ENCODE assay signal across 1 cellular context in genomic region chr4:102759835-102760644, GRCh38.
A peak's percentile ranks its signal among the peaks of the same experiment; 100 is the strongest.
TF ChIP-seq lines count a peak whose summit lies in the region.

No MANE protein-coding gene starts in this region.

TF ChIP-seq in GM12878, 131 proteins besides CTCF, POLR2A, EP300 and RAD21 (continued from another document):
- TF ChIP-seq ATF2 (IDR thresholded peaks at IDR 0.05; ENCODE audit: low read length): 0 out of 2 replicates have a peak, but pooled peaks have one; percentile 49
- TF ChIP-seq JUND (IDR thresholded peaks at IDR 0.05; ENCODE audit: low read depth, low read length): no peak
- TF ChIP-seq ZZZ3 (IDR thresholded peaks at IDR 0.05; ENCODE audit: control insufficient read depth, insufficient read length, low read depth): no peak
- TF ChIP-seq GATAD2B (conservative IDR thresholded peaks at IDR 0.05; ENCODE audit: low read depth): 0 out of 2 replicates have a peak, but pooled peaks have one; percentile 54
- TF ChIP-seq TCF7 (IDR thresholded peaks at IDR 0.05; ENCODE audit: borderline replicate concordance): no peak
- no peak for TF ChIP-seq CEBPZ (IDR thresholded peaks at IDR 0.05; ENCODE audit: low read depth, low read length)
- TF ChIP-seq MXI1 (IDR thresholded peaks at IDR 0.05; ENCODE audit: low read depth, low read length): peak; percentile 78
- TF ChIP-seq FOXM1 (IDR thresholded peaks at IDR 0.05; ENCODE audit: low read depth, low read length): 0 out of 2 replicates have a peak, but pooled peaks have one; percentile 31
- TF ChIP-seq IKZF2 (IDR thresholded peaks at IDR 0.05): peak; percentile 49 to 71
- no peak for TF ChIP-seq ZNF217 (IDR thresholded peaks at IDR 0.05)
- 0 out of 2 replicates have a peak, but pooled peaks have one; percentile 29 for TF ChIP-seq MLLT1 (IDR thresholded peaks at IDR 0.05)
- TF ChIP-seq POU2F2 (IDR thresholded peaks at IDR 0.05; ENCODE audit: borderline replicate concordance, low read depth, low read length): no peak
- no peak for TF ChIP-seq SIX5 (IDR thresholded peaks at IDR 0.05; ENCODE audit: low read depth, low read length, severe bottlenecking)
- TF ChIP-seq NFIC (IDR thresholded peaks at IDR 0.05; ENCODE audit: low read depth, low read length): peak; percentile 50; the same call in 1 of the 2 replicates
- no peak for TF ChIP-seq CHD2 (IDR thresholded peaks at IDR 0.05; ENCODE audit: borderline replicate concordance, low read depth, low read length)
- no peak for TF ChIP-seq HDAC6 (IDR thresholded peaks at IDR 0.05; ENCODE audit: unreplicated experiment)
- TF ChIP-seq ZNF207 (IDR thresholded peaks at IDR 0.05; ENCODE audit: borderline replicate concordance): no peak
- TF ChIP-seq SKIL (IDR thresholded peaks at IDR 0.05; ENCODE audit: low read depth, poor library complexity, severe bottlenecking): peak; percentile 60
- peak; percentile 13; the same call in 1 of the 2 replicates for TF ChIP-seq ZBTB40 (IDR thresholded peaks at IDR 0.05; ENCODE audit: borderline replicate concordance)
- no peak for TF ChIP-seq NKRF (conservative IDR thresholded peaks at IDR 0.05)
- peak; percentile 41 for TF ChIP-seq KLF5 (IDR thresholded peaks at IDR 0.05; ENCODE audit: partially characterized antibody)
- TF ChIP-seq YY1 (IDR thresholded peaks at IDR 0.05; ENCODE audit: low read depth, low read length): no peak
- TF ChIP-seq TAF1 (IDR thresholded peaks at IDR 0.05; ENCODE audit: borderline replicate concordance, low read depth, low read length): no peak
- no peak for TF ChIP-seq TCF12 (IDR thresholded peaks at IDR 0.05; ENCODE audit: low read depth, low read length)
- 0 out of 2 replicates have a peak, but pooled peaks have one; percentile 19 for TF ChIP-seq IRF4 (IDR thresholded peaks at IDR 0.05; ENCODE audit: low read depth, low read length)
- TF ChIP-seq POLR2AphosphoS5 (IDR thresholded peaks at IDR 0.05; ENCODE audit: low read length): peak; percentile 41; the same call in 1 of the 2 replicates
- no peak for TF ChIP-seq NR2C1 (IDR thresholded peaks at IDR 0.05)
- no peak for TF ChIP-seq RAD51 (IDR thresholded peaks at IDR 0.05)
- no peak; the same call in 1 of the 2 replicates for TF ChIP-seq FOXK2 (IDR thresholded peaks at IDR 0.05)
- no peak for TF ChIP-seq PKNOX1 (IDR thresholded peaks at IDR 0.05)
- no peak for TF ChIP-seq SMAD1 (IDR thresholded peaks at IDR 0.05; ENCODE audit: low read depth, partially characterized antibody)
- peak; percentile 34; the same call in 1 of the 2 replicates for TF ChIP-seq SPI1 (IDR thresholded peaks at IDR 0.05; ENCODE audit: borderline replicate concordance, insufficient read depth, low read depth, low read length)
- TF ChIP-seq YBX1 (IDR thresholded peaks at IDR 0.05): no peak
- no peak for TF ChIP-seq NBN (IDR thresholded peaks at IDR 0.05)
- TF ChIP-seq EZH2 (IDR thresholded peaks at IDR 0.05; ENCODE audit: borderline replicate concordance, control insufficient read depth, low read depth, low read length): no peak
